In the genomic region with DNA sequence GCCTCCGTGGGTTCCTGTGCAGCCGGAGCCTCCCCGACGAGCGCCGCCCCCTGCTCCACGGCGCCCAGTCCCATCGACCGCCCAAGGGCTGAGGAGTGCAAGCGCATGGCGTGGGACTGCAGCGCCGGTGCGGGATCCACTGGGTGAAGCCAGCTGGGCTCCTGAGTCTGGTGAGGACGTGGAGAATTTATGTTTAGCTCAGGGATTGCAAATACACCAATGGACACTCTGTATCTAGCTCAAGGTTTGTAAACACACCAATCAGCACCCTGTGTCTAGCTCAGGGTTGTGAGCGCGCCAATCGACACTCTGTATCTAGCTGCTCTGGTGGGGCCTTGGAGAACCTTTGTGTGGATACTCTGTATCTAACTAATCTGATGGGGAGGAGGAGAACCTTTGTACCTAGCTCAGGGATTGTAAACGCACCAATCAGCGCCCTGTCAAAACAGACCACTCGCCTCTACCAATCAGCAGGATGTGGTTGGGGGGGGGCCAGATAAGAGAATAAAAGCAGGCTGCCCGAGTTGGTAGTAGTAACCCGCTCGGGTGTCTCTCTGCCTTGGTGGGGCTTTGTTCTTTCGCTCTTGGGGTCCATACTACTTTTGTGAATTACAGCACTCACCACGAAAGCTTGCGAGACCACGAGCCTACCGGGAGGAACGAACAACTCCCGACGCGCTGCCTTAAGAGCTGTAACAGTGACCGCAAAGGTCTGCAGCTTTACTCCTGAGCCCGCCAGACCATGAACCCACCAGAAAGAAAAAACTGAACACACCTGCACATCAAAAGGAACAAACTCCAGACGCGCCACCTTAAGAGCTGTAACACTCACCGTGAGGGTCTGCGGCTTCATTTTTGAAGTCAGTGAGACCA, we compare ENCODE assay signal across 9 cellular contexts. TPM values are rescaled to one million over a fixed set of nuclear protein-coding genes. Genes with fewer than 3 reads are reported as not detected.
DNase-seq lines count a peak whose midpoint lies in the region; ATAC-seq and TF ChIP-seq lines count a peak whose summit lies in the region.
"Not testable (repeated sequence)": the region's sequence is repeated elsewhere in the genome, so short reads cannot be mapped to it uniquely, and the experiment has no call there.
"Had no signal": no experiment of that assay in that cellular context is flagged by ENCODE, and none has a peak within 500 bp of the region (broad histone marks: within the 10 kb centered on the region; RNA-seq: fewer than 3 reads in every experiment).

No MANE protein-coding gene starts in this region.

- peak overlapping the region; percentile 68 for H3K4me3 Mint-ChIP-seq in T-helper 2 cell treated with Interferon-gamma antibody and Interleukin-4, amounts not matched to agents 5 μg/mL and 100 μg/mL, for 36 hours
- peak overlapping the region; percentile 30 for H3K4me3 Mint-ChIP-seq in natural killer cell treated with Interleukin-12 subunit alpha and Interleukin-12 subunit beta and Interleukin-15 and Interleukin-18, amount 100 ng/mL, for 72 hours

- H3K27ac ChIP-seq in gastroesophageal sphincter, tibial artery: not testable (repeated sequence)

- intact Hi-C loops in tibial artery (cut with DNase I; ENCODE audit: low total_unique reads) = not testable (repeated sequence)

- not testable (repeated sequence) for H3K36me3 Mint-ChIP-seq in T-helper 2 cell treated with Interferon-gamma antibody and Interleukin-4, amounts not matched to agents 5 μg/mL and 100 μg/mL, for 36 hours (ENCODE audit: low read depth); natural killer cell treated with Interleukin-12 subunit alpha and Interleukin-12 subunit beta and Interleukin-15 and Interleukin-18, amount 100 ng/mL, for 72 hours

- H3K4me3 ChIP-seq in gastroesophageal sphincter (peak overlapping the region; percentile 20 to 47), tibial artery (peak overlapping the region; percentile 42 to 44)

- TF ChIP-seq POLR2A in gastroesophageal sphincter (IDR thresholded peaks at IDR 0.05) = not testable (repeated sequence)

- H3K27ac Mint-ChIP-seq in T-helper 2 cell treated with Interferon-gamma antibody and Interleukin-4, amounts not matched to agents 5 μg/mL and 100 μg/mL, for 36 hours = peak overlapping the region; percentile 83
- H3K27ac Mint-ChIP-seq in natural killer cell treated with Interleukin-12 subunit alpha and Interleukin-12 subunit beta and Interleukin-15 and Interleukin-18, amount 100 ng/mL, for 72 hours = not testable (repeated sequence)

- H3K9me3 Mint-ChIP-seq in T-helper 2 cell treated with Interferon-gamma antibody and Interleukin-4, amounts not matched to agents 5 μg/mL and 100 μg/mL, for 36 hours; natural killer cell treated with Interleukin-12 subunit alpha and Interleukin-12 subunit beta and Interleukin-15 and Interleukin-18, amount 100 ng/mL, for 72 hours: not testable (repeated sequence)

- peaks cover 16% of the 10 kb centered on the region for H3K4me1 Mint-ChIP-seq in T-helper 2 cell treated with Interferon-gamma antibody and Interleukin-4, amounts not matched to agents 5 μg/mL and 100 μg/mL, for 36 hours (ENCODE audit: low read depth)
- H3K4me1 Mint-ChIP-seq in natural killer cell treated with Interleukin-12 subunit alpha and Interleukin-12 subunit beta and Interleukin-15 and Interleukin-18, amount 100 ng/mL, for 72 hours (ENCODE audit: low read depth in 2 of 2) = peaks cover 5 to 13% of the 10 kb centered on the region in 2 donors

- peak; percentile 41 for DNase-seq in T-helper 2 cell treated with Interferon-gamma antibody and Interleukin-4, amounts not matched to agents 5 μg/mL and 100 μg/mL, for 36 hours (ENCODE audit: low spot score)
- DNase-seq in activated T-cell treated with anti-CD3 and anti-CD28 coated beads for 1 hour (ENCODE audit: low read depth) = peak; percentile 12
- DNase-seq in activated naive CD8-positive, alpha-beta T cell treated with anti-CD3 and anti-CD28 coated beads, Interleukin-2, amount 50 U/mL, for 16 hours (ENCODE audit: low read depth, low spot score) = peak; percentile 9
- not testable (repeated sequence) for DNase-seq in natural killer cell treated with Interleukin-12 subunit alpha and Interleukin-12 subunit beta and Interleukin-15 and Interleukin-18, amount 100 ng/mL, for 72 hours (ENCODE audit: low spot score); tibial artery
- peak; percentile 9 to 18 (median 14) for DNase-seq in stimulated activated CD4-positive, alpha-beta T cell treated with anti-CD3 and anti-CD28 coated beads, TNF-alpha, amount 100 ng/mL, for 4 hours (ENCODE audit: low read depth in 3 of 3)

- WGBS in gastroesophageal sphincter (ENCODE audit: low coverage in 1 of 2), 2 donors = 73 to 100% methylated on average over 1 to 18 of the region's 40 CpGs

- TF ChIP-seq EP300 in gastroesophageal sphincter (IDR thresholded peaks at IDR 0.05) = not testable (repeated sequence)

- not testable (repeated sequence) for TF ChIP-seq CTCF in gastroesophageal sphincter (IDR thresholded peaks at IDR 0.05); tibial artery (IDR thresholded peaks at IDR 0.05)

- peak overlapping the region; percentile 32; the same call in 1 of the 2 replicates for H3K9ac ChIP-seq in ES-I3 (ENCODE audit: low read depth, low read length)

- H3K9me3 ChIP-seq in ES-I3 (ENCODE audit: control insufficient read depth, insufficient read depth, low read length); gastroesophageal sphincter; tibial artery: not testable (repeated sequence)

- H3K27me3 ChIP-seq in gastroesophageal sphincter = peaks cover 18% of the 10 kb centered on the region
- H3K27me3 ChIP-seq in tibial artery = peaks cover 0 to 19% of the 10 kb centered on the region in 2 donors

- H3K36me3 ChIP-seq in ES-I3 (ENCODE audit: insufficient read depth, low read length); gastroesophageal sphincter; tibial artery: not testable (repeated sequence)

- peaks cover 18% of the 10 kb centered on the region for H3K27me3 Mint-ChIP-seq in T-helper 2 cell treated with Interferon-gamma antibody and Interleukin-4, amounts not matched to agents 5 μg/mL and 100 μg/mL, for 36 hours (ENCODE audit: low read depth)
- peaks cover 11 to 13% of the 10 kb centered on the region in 2 donors for H3K27me3 Mint-ChIP-seq in natural killer cell treated with Interleukin-12 subunit alpha and Interleukin-12 subunit beta and Interleukin-15 and Interleukin-18, amount 100 ng/mL, for 72 hours

- H3K4me1 ChIP-seq in ES-I3 (ENCODE audit: insufficient read depth, low read length) = peaks cover 32% of the 10 kb centered on the region
- peaks cover 0 to 13% (median 0%) of the 10 kb centered on the region in 3 donors for H3K4me1 ChIP-seq in gastroesophageal sphincter
- H3K4me1 ChIP-seq in tibial artery = peaks cover 0 to 12% (median 0%) of the 10 kb centered on the region in 4 donors

- ATAC-seq in gastroesophageal sphincter = not testable (repeated sequence)
- ATAC-seq in natural killer cell treated with Interleukin-12 subunit alpha and Interleukin-12 subunit beta and Interleukin-15 and Interleukin-18, amount 100 ng/mL, for 72 hours = peak in 1 of 2 donors; percentile 52

RNA-seq across cellular contexts. Expression of a gene that starts 25.3 kb away (rescaled TPM):
- not detected for total RNA-seq in gastroesophageal sphincter
- not detected for total RNA-seq in natural killer cell treated with Interleukin-12 subunit alpha and Interleukin-12 subunit beta and Interleukin-15 and Interleukin-18, amount 100 ng/mL, for 72 hours
- total RNA-seq: myocyte had no signal

RNA-seq across cellular contexts. Expression of a gene that starts 55.2 kb away (rescaled TPM):
- not detected for total RNA-seq in gastroesophageal sphincter
- total RNA-seq in natural killer cell treated with Interleukin-12 subunit alpha and Interleukin-12 subunit beta and Interleukin-15 and Interleukin-18, amount 100 ng/mL, for 72 hours = not detected
- total RNA-seq: myocyte had no signal
